In the genomic region with DNA sequence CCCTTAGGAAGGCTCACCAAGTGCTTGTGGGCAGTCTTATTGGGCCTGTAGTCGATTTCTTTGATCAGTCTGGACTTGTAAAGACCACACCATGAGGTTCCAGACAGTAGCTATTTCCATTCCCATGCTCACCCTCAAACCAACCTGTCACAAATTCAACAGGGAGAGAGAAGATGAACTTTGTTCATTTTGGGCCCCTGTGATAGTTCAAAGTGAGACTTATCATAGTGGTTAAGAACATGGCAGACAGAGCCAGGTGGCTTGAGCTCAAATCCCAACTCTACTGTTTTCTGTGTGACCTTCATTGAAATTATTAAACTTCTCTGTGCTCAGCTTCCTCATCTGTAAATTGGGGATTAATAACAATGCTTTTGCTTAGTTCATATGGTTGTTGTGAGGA, we compare ENCODE assay signal across 15 cellular contexts. TPM values are rescaled to one million over a fixed set of nuclear protein-coding genes. Genes with fewer than 3 reads are reported as not detected.
"Had no signal": no experiment of that assay in that cellular context is flagged by ENCODE, and none has a peak within 500 bp of the region (broad histone marks: within the 10 kb centered on the region; RNA-seq: fewer than 3 reads in every experiment).

No MANE protein-coding gene starts in this region.

- H3K9me3 Mint-ChIP-seq: activated naive CD8-positive, alpha-beta T cell treated with anti-CD3 and anti-CD28 coated beads, Interleukin-2, amount 10 ng/mL, durations not matched to agents 7 days and 5 days; neural progenitor cell had no signal

- H3K36me3 Mint-ChIP-seq: activated naive CD8-positive, alpha-beta T cell treated with anti-CD3 and anti-CD28 coated beads, Interleukin-2, amount 10 ng/mL, durations not matched to agents 7 days and 5 days; neural progenitor cell had no signal

- H3K9ac ChIP-seq: neural progenitor cell had no signal

- DNase-seq: activated CD4-positive, alpha-beta T cell treated with anti-CD3 and anti-CD28 coated beads for 4 hours; activated CD8-positive, alpha-beta memory T cell treated with anti-CD3 and anti-CD28 coated beads for 24 hours; activated naive CD8-positive, alpha-beta T cell treated with anti-CD3 and anti-CD28 coated beads, Interleukin-2, amount 10 ng/mL, durations not matched to agents 7 days and 5 days; left ventricle myocardium inferior; retina; T-helper 9 cell had no signal

- H3K36me3 ChIP-seq: ascending aorta, cardiac muscle cell, left ventricle myocardium inferior, neural progenitor cell, tibial nerve had no signal

- H3K27ac Mint-ChIP-seq: activated naive CD8-positive, alpha-beta T cell treated with anti-CD3 and anti-CD28 coated beads, Interleukin-2, amount 10 ng/mL, durations not matched to agents 7 days and 5 days had no signal

- H3K4me1 ChIP-seq: ascending aorta had no signal

- FAIRE-seq: colon, frontal cortex, keratinocyte had no signal

- H3K27ac ChIP-seq: ascending aorta, cardiac muscle cell, left ventricle myocardium inferior, neural progenitor cell, tibial nerve had no signal

- H2AFZ ChIP-seq: neural progenitor cell had no signal

- H3K4me3 ChIP-seq: ascending aorta, cardiac muscle cell, left ventricle myocardium inferior, neural progenitor cell, tibial nerve had no signal

- H3K4me2 ChIP-seq: neural progenitor cell had no signal

- H3K27me3 ChIP-seq: ascending aorta, cardiac muscle cell, neural progenitor cell, tibial nerve had no signal

- H3K9me3 ChIP-seq: ascending aorta, left ventricle myocardium inferior, tibial nerve had no signal

- H3K4me3 Mint-ChIP-seq: activated naive CD8-positive, alpha-beta T cell treated with anti-CD3 and anti-CD28 coated beads, Interleukin-2, amount 10 ng/mL, durations not matched to agents 7 days and 5 days; neural progenitor cell had no signal

RNA-seq across cellular contexts. Expression of a gene that starts 53.9 kb away (rescaled TPM):
- total RNA-seq: ascending aorta, cardiac muscle cell, frontal cortex, myocyte, skeletal muscle tissue, tibial nerve had no signal
- polyA plus RNA-seq: cardiac muscle cell, keratinocyte had no signal
